7 cellular contexts compared by ENCODE assay signal in genomic region chr2:174750923-174751441, GRCh38.
DNase-seq lines count a peak whose midpoint lies in the region; ATAC-seq lines count a peak whose summit lies in the region.

No MANE protein-coding gene starts in this region.

- peak; percentile 48 for DNase-seq in activated CD4-positive, alpha-beta T cell treated with anti-CD3 and anti-CD28 coated beads for 48 hours
- peak; percentile 18 for DNase-seq in stimulated activated CD8-positive, alpha-beta memory T cell treated with anti-CD3 and anti-CD28 coated beads, Interleukin-12 subunit alpha, Interleukin-12 subunit beta, amount 100 ng/mL, for 4 hours (ENCODE audit: low read depth)
- DNase-seq in KG1 (lab: John Stamatoyannopoulos, UW) (no peak), HuH-7 (ENCODE audit: low spot score) (no peak), NCI-H226 (no peak)

- peak; percentile 28 for ATAC-seq in GM19328 (IDR thresholded peaks at IDR 0.05; ENCODE audit: unreplicated experiment)
- ATAC-seq in HG02973 (IDR thresholded peaks at IDR 0.05; ENCODE audit: unreplicated experiment) = peak; percentile 40

Comparison
In these comparisons a context has a peak if more than half of its experiments do, and no peak if none do; other contexts are left out.
1. DNase-seq: peak in activated CD4-positive, alpha-beta T cell treated with anti-CD3 and anti-CD28 coated beads for 48 hours (single experiment) and stimulated activated CD8-positive, alpha-beta memory T cell treated with anti-CD3 and anti-CD28 coated beads, Interleukin-12 subunit alpha, Interleukin-12 subunit beta, amount 100 ng/mL, for 4 hours (single experiment); none in KG1 (single experiment), HuH-7 (single experiment) and NCI-H226 (single experiment).